14 cellular contexts compared by ENCODE assay signal in the genomic region with DNA sequence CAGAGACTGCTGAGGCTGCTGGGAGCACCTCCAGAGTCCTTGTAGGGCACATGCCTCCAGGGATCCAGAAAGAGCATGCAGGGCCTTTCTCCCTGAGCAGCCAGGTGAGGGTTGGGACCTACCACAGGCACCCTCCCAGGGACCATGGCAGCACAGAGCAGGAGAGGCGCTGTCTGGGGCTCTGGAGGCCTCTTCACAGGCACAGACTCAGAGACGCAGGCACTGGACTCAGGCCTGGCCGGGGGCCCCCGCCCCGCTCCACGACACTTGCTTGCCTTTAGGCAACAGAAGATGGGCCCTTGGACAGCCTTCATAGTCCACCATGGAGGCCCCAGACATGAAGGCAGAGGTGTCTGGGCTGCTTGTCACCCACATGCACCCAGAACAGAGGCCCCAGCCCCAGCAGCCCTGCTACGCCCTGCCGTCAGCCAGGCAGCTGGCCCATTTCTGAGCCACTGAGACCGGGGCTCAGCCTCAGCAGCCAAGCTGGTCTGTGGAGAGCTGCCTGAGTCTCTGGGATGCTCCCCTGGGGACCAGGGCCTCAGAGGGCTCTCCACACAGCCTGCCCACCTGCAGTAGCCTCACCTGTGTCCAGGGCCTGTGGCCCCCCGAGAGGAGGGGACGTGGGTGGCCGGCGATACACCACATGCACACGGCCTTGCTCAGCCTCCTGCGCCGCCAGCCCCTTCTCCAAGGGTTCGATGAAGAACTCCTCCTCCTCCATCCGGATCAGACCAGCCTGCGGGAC.
DNase-seq lines count a peak whose midpoint lies in the region; ATAC-seq and TF ChIP-seq lines count a peak whose summit lies in the region.
"Had no signal": no experiment of that assay in that cellular context is flagged by ENCODE, and none has a peak within 500 bp of the region (broad histone marks: within the 10 kb centered on the region; RNA-seq: fewer than 3 reads in every experiment).

No MANE protein-coding gene starts in this region.

- ATAC-seq in sciatic nerve (no peak), HG03378 (IDR thresholded peaks at IDR 0.05; ENCODE audit: unreplicated experiment) (no peak), HG03159 (IDR thresholded peaks at IDR 0.05; ENCODE audit: unreplicated experiment) (no peak)
- ATAC-seq: pancreas; stimulated activated naive CD8-positive, alpha-beta T cell treated with anti-CD3 and anti-CD28 coated beads, Interleukin-15, Interleukin-2, amounts not matched to agents 100 U/mL and 50 U/mL, for 24 hours had no signal

- TF ChIP-seq CTCF in CD14-positive monocyte (IDR thresholded peaks at IDR 0.05) (no peak), chondrocyte (IDR thresholded peaks at IDR 0.05) (no peak), hepatocyte (IDR thresholded peaks at IDR 0.05; ENCODE audit: poor library complexity) (no peak), MM.1S (IDR thresholded peaks at IDR 0.05; ENCODE audit: low read length) (no peak)

- H3K4me3 Mint-ChIP-seq in CD14-positive monocyte = no peak overlapping the region
- no peak overlapping the region for H3K4me3 Mint-ChIP-seq in chondrocyte (ENCODE audit: unreplicated experiment)

- H3K36me3 ChIP-seq in hepatocyte (replicated peaks; ENCODE audit: insufficient read depth, low read depth) (no peaks in the 10 kb centered on the region), MM.1S (replicated peaks; ENCODE audit: insufficient read depth, low read length) (no peaks in the 10 kb centered on the region)
- H3K36me3 ChIP-seq: pancreas, WERI-Rb-1 had no signal

- H3K9ac ChIP-seq in MM.1S (ENCODE audit: low read length) = no peak overlapping the region

- peak; percentile 33 for DNase-seq in CD14-positive monocyte (ENCODE audit: low spot score)
- DNase-seq in chondrocyte (ENCODE audit: low spot score) = peak; percentile 84
- DNase-seq in hepatocyte (ENCODE audit: low spot score) = no peak
- peak; percentile 55 for DNase-seq in sciatic nerve (ENCODE audit: low spot score)
- no peak for DNase-seq in SIG-M5 (lab: John Stamatoyannopoulos, UW)
- DNase-seq in MM.1S = no peak
- DNase-seq: activated CD8-positive, alpha-beta memory T cell treated with anti-CD3 and anti-CD28 coated beads for 24 hours; NCI-H1436 treated with DMSO at 0.1 percent for 48 hours; NCI-H2227 treated with DMSO at 0.1 percent for 48 hours; stimulated activated naive CD8-positive, alpha-beta T cell treated with anti-CD3 and anti-CD28 coated beads, Interleukin-15, Interleukin-2, amounts not matched to agents 100 U/mL and 50 U/mL, for 24 hours; WERI-Rb-1 had no signal

- intact Hi-C loops in CD14-positive monocyte (cut with micrococcal nuclease) (no loop called here), sciatic nerve (cut with DNase I) (no loop called here)

- no peak overlapping the region for H3K27ac Mint-ChIP-seq in CD14-positive monocyte
- H3K27ac Mint-ChIP-seq in chondrocyte (ENCODE audit: unreplicated experiment) = no peak overlapping the region

- no peak overlapping the region for H3K4me2 ChIP-seq in hepatocyte
- no peak overlapping the region for H3K4me2 ChIP-seq in MM.1S (ENCODE audit: low read depth, low read length)

- 92% methylated on average over 19 of the region's 19 CpGs for WGBS in hepatocyte (ENCODE audit: low lambda C conversion rate, missing lambda C conversion rate)

- no peaks in the 10 kb centered on the region for H3K27me3 ChIP-seq in hepatocyte
- H3K27me3 ChIP-seq in MM.1S (replicated peaks; ENCODE audit: insufficient read depth, low read length) = no peaks in the 10 kb centered on the region
- H3K27me3 ChIP-seq: pancreas had no signal

- H3K4me3 ChIP-seq in hepatocyte (no peak overlapping the region), MM.1S (ENCODE audit: low read length) (no peak overlapping the region)
- H3K4me3 ChIP-seq: pancreas had no signal

- H4K20me1 ChIP-seq in hepatocyte (ENCODE audit: insufficient read depth, poor library complexity, severe bottlenecking) (no peaks in the 10 kb centered on the region), MM.1S (ENCODE audit: insufficient read depth, low read length) (no peaks in the 10 kb centered on the region)

- no peaks in the 10 kb centered on the region for H3K4me1 Mint-ChIP-seq in CD14-positive monocyte
- peaks cover 50% of the 10 kb centered on the region for H3K4me1 Mint-ChIP-seq in chondrocyte (ENCODE audit: low read depth)

- H3K9me2 ChIP-seq in hepatocyte (replicated peaks; ENCODE audit: insufficient read depth) (no peaks in the 10 kb centered on the region), MM.1S (replicated peaks; ENCODE audit: insufficient read depth, low read length) (no peaks in the 10 kb centered on the region)

- H3F3A ChIP-seq in MM.1S (ENCODE audit: insufficient read depth, low read length) = no peaks in the 10 kb centered on the region

- H3K27ac ChIP-seq in hepatocyte = peak overlapping the region; percentile 62
- H3K27ac ChIP-seq in MM.1S (ENCODE audit: low read length) = no peak overlapping the region
- H3K27ac ChIP-seq: pancreas, WERI-Rb-1 had no signal

- H3K9me3 Mint-ChIP-seq in CD14-positive monocyte (no peaks in the 10 kb centered on the region), chondrocyte (ENCODE audit: low read depth) (no peaks in the 10 kb centered on the region)

- H3K36me3 Mint-ChIP-seq in CD14-positive monocyte = no peaks in the 10 kb centered on the region
- H3K36me3 Mint-ChIP-seq in chondrocyte (ENCODE audit: low read depth) = no peaks in the 10 kb centered on the region

- H2AFZ ChIP-seq in hepatocyte (no peak overlapping the region), MM.1S (ENCODE audit: low read length) (no peak overlapping the region)

- peaks cover 36% of the 10 kb centered on the region for H3K4me1 ChIP-seq in hepatocyte (ENCODE audit: insufficient read depth)
- H3K4me1 ChIP-seq in MM.1S (ENCODE audit: low read length) = no peaks in the 10 kb centered on the region
- H3K4me1 ChIP-seq: pancreas had no signal

- H3K79me2 ChIP-seq in hepatocyte (peaks cover 2% of the 10 kb centered on the region), MM.1S (ENCODE audit: low read length) (no peaks in the 10 kb centered on the region)

- no peaks in the 10 kb centered on the region for H3K9me3 ChIP-seq in hepatocyte (ENCODE audit: low read depth)
- H3K9me3 ChIP-seq in MM.1S (replicated peaks; ENCODE audit: insufficient read depth, low read length) = no peaks in the 10 kb centered on the region
- H3K9me3 ChIP-seq: pancreas had no signal

- H3K27me3 Mint-ChIP-seq in CD14-positive monocyte (ENCODE audit: low read depth in 3 of 3) = peaks cover 0 to 7% (median 4%) of the 10 kb centered on the region in 3 donors
- no peaks in the 10 kb centered on the region for H3K27me3 Mint-ChIP-seq in chondrocyte (ENCODE audit: low read depth)

Comparison
In these comparisons a context has a peak if more than half of its experiments do, and no peak if none do; other contexts are left out.
1. DNase-seq: peak in CD14-positive monocyte (single experiment), chondrocyte (single experiment) and sciatic nerve (single experiment); none in hepatocyte (single experiment), SIG-M5 (single experiment) and MM.1S (single experiment).